Comparison of ENCODE assay signal across 9 cellular contexts in the genomic region with DNA sequence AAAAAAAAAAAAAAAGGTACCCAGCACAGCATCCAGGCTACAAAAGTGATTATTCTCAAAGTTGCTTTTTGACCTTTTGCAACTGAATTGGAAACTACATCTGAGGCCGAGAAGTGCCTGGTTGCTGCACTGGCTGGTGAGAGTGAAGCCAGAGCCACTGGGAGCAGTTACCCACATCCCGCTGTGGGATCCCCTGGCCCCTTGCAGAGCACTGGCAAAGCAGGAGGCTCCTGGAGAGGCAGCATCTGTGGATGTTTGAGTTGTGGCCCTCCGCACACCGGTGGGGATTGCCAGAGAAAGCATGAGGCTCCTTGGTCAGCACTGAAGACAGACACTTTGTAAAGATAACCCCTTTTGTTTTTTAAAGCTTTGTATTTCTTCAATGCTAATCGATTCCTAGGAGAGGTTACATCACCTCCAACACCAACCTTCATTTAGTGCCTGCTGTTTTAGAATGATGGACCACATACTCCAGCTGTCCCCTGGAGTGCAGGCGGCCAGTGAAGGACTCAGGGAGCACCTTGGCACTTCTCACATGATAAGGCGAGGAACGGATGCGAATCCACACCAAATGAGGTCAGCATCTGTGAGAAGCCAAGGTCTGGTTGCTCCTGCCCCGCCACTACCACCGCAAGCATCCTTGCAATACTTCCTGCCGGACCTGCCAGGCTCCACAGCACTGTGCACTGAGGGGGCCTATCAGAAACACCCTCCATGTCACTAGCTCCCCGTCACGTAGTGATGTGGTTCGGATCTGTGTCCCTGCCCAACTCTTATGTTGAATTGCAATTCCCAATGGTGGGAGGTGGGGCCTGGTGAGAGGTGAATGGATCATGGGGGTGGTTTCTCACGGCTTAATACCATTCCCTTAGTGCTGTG.
"Had no signal": no experiment of that assay in that cellular context is flagged by ENCODE, and none has a peak within 500 bp of the region (broad histone marks: within the 10 kb centered on the region; RNA-seq: fewer than 3 reads in every experiment).

No MANE protein-coding gene starts in this region.

- H3K9ac ChIP-seq: GM23248, KMS-11 had no signal

- H3K4me3 Mint-ChIP-seq: H9, HFFc6 had no signal

- H3K27me3 Mint-ChIP-seq: IgD-negative memory B cell had no signal

- H3K4me2 ChIP-seq: KMS-11 had no signal

- ATAC-seq: HepG2 had no signal

- DNase-seq: GM23248, H9, HCEC 1CT, HFFc6, KBM-7 had no signal

- H3K27ac Mint-ChIP-seq: H9, HFFc6, IgD-negative memory B cell had no signal

- H3K9me3 Mint-ChIP-seq: H9 had no signal

- H3K36me3 Mint-ChIP-seq: IgD-negative memory B cell had no signal

- H3K4me1 Mint-ChIP-seq: IgD-negative memory B cell had no signal

- H2AFZ ChIP-seq: GM23248 had no signal

- H3K27ac ChIP-seq: GM23248, HL-60, KMS-11 had no signal

- H3K4me3 ChIP-seq: GM23248 had no signal
